ENCODE assay signal across 18 cellular contexts in the genomic region with DNA sequence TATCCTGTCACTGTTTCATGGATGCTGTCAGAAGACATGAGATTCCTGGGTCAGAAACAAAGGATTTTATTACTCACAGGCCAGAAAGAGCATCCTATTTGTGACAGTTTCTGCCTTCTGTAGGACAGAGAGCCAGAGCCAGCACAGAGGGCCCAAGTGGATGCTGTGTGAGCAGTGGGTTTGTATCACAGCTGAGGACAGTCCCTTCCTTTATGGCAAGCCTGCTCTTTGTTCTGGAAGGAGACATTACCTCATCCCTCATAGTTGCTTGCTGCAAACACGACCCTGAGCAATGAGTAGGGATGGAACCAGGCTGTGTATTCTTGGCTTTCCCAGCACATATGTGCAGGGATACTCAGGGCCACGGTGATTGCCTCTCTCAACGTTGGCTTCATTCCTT.
"Had no signal": no experiment of that assay in that cellular context is flagged by ENCODE, and none has a peak within 500 bp of the region (broad histone marks: within the 10 kb centered on the region; RNA-seq: fewer than 3 reads in every experiment).

No MANE protein-coding gene starts in this region.

- H3K27ac ChIP-seq: body of pancreas, cardiac muscle cell, esophagus muscularis mucosa, spleen had no signal

- H3K9me3 Mint-ChIP-seq: activated CD4-positive, alpha-beta memory T cell treated with anti-CD3 and anti-CD28 coated beads for 36 hours; activated naive CD4-positive, alpha-beta T cell treated with anti-CD3 and anti-CD28 coated beads, Interleukin-2, amount 50 U/mL, for 24 hours; dendritic cell treated with granulocyte-macrophage colony-stimulating factor and Interleukin-4, amounts not matched to agents 40 ng/mL and 50 ng/mL, for 4 days had no signal

- DNase-seq: activated CD4-positive, alpha-beta memory T cell treated with anti-CD3 and anti-CD28 coated beads for 36 hours; activated CD4-positive, alpha-beta T cell treated with anti-CD3 and anti-CD28 coated beads for 48 hours; activated CD4-positive, CD25-positive, alpha-beta regulatory T cell; activated gamma-delta T cell treated with Interleukin-2 at 50 U/mL for 16 hours; body of pancreas; effector CD8-positive, alpha-beta T cell; islet precursor cell; left colon; mesenchymal stem cell; naive B cell; spleen; stimulated activated CD4-positive, alpha-beta T cell treated with anti-CD3 and anti-CD28 coated beads, Interleukin-4, amount 100 ng/mL, for 1 hour; stimulated activated naive CD4-positive, alpha-beta T cell; T1000 had no signal

- H3K4me1 Mint-ChIP-seq: activated naive CD4-positive, alpha-beta T cell treated with anti-CD3 and anti-CD28 coated beads, Interleukin-2, amount 50 U/mL, for 24 hours had no signal

- H3K27ac Mint-ChIP-seq: activated CD4-positive, alpha-beta memory T cell treated with anti-CD3 and anti-CD28 coated beads for 36 hours; activated naive CD4-positive, alpha-beta T cell treated with anti-CD3 and anti-CD28 coated beads, Interleukin-2, amount 50 U/mL, for 24 hours; dendritic cell treated with granulocyte-macrophage colony-stimulating factor and Interleukin-4, amounts not matched to agents 40 ng/mL and 50 ng/mL, for 4 days had no signal

- H3K4me3 Mint-ChIP-seq: activated CD4-positive, alpha-beta memory T cell treated with anti-CD3 and anti-CD28 coated beads for 36 hours; activated naive CD4-positive, alpha-beta T cell treated with anti-CD3 and anti-CD28 coated beads, Interleukin-2, amount 50 U/mL, for 24 hours; dendritic cell treated with granulocyte-macrophage colony-stimulating factor and Interleukin-4, amounts not matched to agents 40 ng/mL and 50 ng/mL, for 4 days; naive B cell had no signal

- ATAC-seq: body of pancreas, left colon had no signal

- H3K27me3 Mint-ChIP-seq: dendritic cell treated with granulocyte-macrophage colony-stimulating factor and Interleukin-4, amounts not matched to agents 40 ng/mL and 50 ng/mL, for 4 days had no signal
